Comparison of ENCODE assay signal across 23 cellular contexts in genomic region chr6:86609549-86610388, GRCh38.
DNase-seq lines count a peak whose midpoint lies in the region; ATAC-seq, FAIRE-seq and TF ChIP-seq lines count a peak whose summit lies in the region.
"Had no signal": no experiment of that assay in that cellular context is flagged by ENCODE, and none has a peak within 500 bp of the region (broad histone marks: within the 10 kb centered on the region; RNA-seq: fewer than 3 reads in every experiment).

No MANE protein-coding gene starts in this region.

- H3F3A ChIP-seq in MM.1S (ENCODE audit: insufficient read depth, low read length) (no peaks in the 10 kb centered on the region), GM23248 (ENCODE audit: insufficient read depth) (no peaks in the 10 kb centered on the region)

- POLR2A ChIA-PET in K562 (lab: Yijun Ruan, JAX) = no interaction called here

- FAIRE-seq in K562 (lab: Jason Lieb, UNC) = no peak
- FAIRE-seq: GM19239 had no signal

- no peak overlapping the region for H3K4me2 ChIP-seq in K562 (ENCODE audit: insufficient read depth, low read length)
- no peak overlapping the region for H3K4me2 ChIP-seq in MM.1S (ENCODE audit: low read depth, low read length)
- H3K4me2 ChIP-seq in GM23248 (ENCODE audit: unreplicated experiment) = no peak overlapping the region

- no peak for TF ChIP-seq RAD21 in K562 (CRISPR knock-in tag; conservative IDR thresholded peaks at IDR 0.05 in 1 of 2, IDR thresholded peaks at IDR 0.05 in 1 of 2)

- no peak overlapping the region for H3K9ac ChIP-seq in K562 (ENCODE audit: insufficient read depth in 1 of 2, low read depth in 2 of 2, low read length in 2 of 2)
- no peak overlapping the region for H3K9ac ChIP-seq in MM.1S (ENCODE audit: low read length)
- no peak overlapping the region for H3K9ac ChIP-seq in GM23248

- TF ChIP-seq EP300 in K562 (IDR thresholded peaks at IDR 0.05; ENCODE audit: low read length) = no peak

- H3K36me3 ChIP-seq in cardiac muscle cell = no peaks in the 10 kb centered on the region
- no peaks in the 10 kb centered on the region for H3K36me3 ChIP-seq in K562 (ENCODE audit: control insufficient read depth, insufficient read depth, low read length)
- no peaks in the 10 kb centered on the region for H3K36me3 ChIP-seq in mesodermal cell (ENCODE audit: control insufficient read depth, insufficient read depth, low read length)
- H3K36me3 ChIP-seq in MM.1S (replicated peaks; ENCODE audit: insufficient read depth, low read length) = no peaks in the 10 kb centered on the region
- H3K36me3 ChIP-seq in GM23248 (ENCODE audit: low read depth) = no peaks in the 10 kb centered on the region

- H3K27ac ChIP-seq in cardiac muscle cell = peak overlapping the region; percentile 79
- no peak overlapping the region for H3K27ac ChIP-seq in K562 (ENCODE audit: extremely low read depth, low read depth, low read length)
- peak overlapping the region; percentile 92 for H3K27ac ChIP-seq in mesodermal cell (ENCODE audit: low read depth, low read length, severe bottlenecking)
- no peak overlapping the region for H3K27ac ChIP-seq in MM.1S (ENCODE audit: low read length)
- no peak overlapping the region for H3K27ac ChIP-seq in GM23248
- H3K27ac ChIP-seq: 22Rv1, C4-2B, HL-60, RWPE1 had no signal

- H4K20me1 ChIP-seq in K562 (replicated peaks; ENCODE audit: control insufficient read depth, insufficient read depth, low read length) = no peaks in the 10 kb centered on the region
- H4K20me1 ChIP-seq in MM.1S (ENCODE audit: insufficient read depth, low read length) = no peaks in the 10 kb centered on the region
- no peaks in the 10 kb centered on the region for H4K20me1 ChIP-seq in GM23248 (ENCODE audit: insufficient read depth)

- no peaks in the 10 kb centered on the region for H3K27me3 ChIP-seq in cardiac muscle cell
- H3K27me3 ChIP-seq in K562 (ENCODE audit: control insufficient read depth in 2 of 2, insufficient read depth in 2 of 2, low read length in 2 of 2) = no peaks in the 10 kb centered on the region
- no peaks in the 10 kb centered on the region for H3K27me3 ChIP-seq in MM.1S (replicated peaks; ENCODE audit: insufficient read depth, low read length)
- H3K27me3 ChIP-seq in GM23248 (replicated peaks; ENCODE audit: insufficient read depth) = no peaks in the 10 kb centered on the region

- 33% methylated on average over 7 of the region's 9 CpGs for WGBS in K562 (ENCODE audit: insufficient coverage, low coverage, missing lambda C conversion rate)
- WGBS in mesodermal cell (ENCODE audit: insufficient coverage in 2 of 2), 2 experiments = 33 to 48% methylated on average over 5 to 7 of the region's 9 CpGs
- 13 to 14% methylated on average over 9 of the region's 9 CpGs for WGBS in GM23248 (ENCODE audit: low coverage in 1 of 2, low lambda C conversion rate in 2 of 2, missing lambda C conversion rate in 2 of 2), 2 experiments

- DNase-seq in cardiac muscle cell (ENCODE audit: low read depth in 1 of 2, low spot score in 1 of 2) (peak in 1 of 2 donors; percentile 39), cardiac septum (ENCODE audit: low spot score) (no peak), K562 (ENCODE audit: extremely low read depth in 1 of 4, low spot score in 3 of 4) (no peak), MM.1S (no peak), GM23248 (no peak)
- DNase-seq: ACHN; CD8-positive, alpha-beta memory T cell; GF-D8; H7; NCI-H1417; NCI-H1694 treated with DMSO at 0.1 percent for 48 hours; NCI-H2081 treated with DMSO at 0.1 percent for 48 hours; NCI-H446 treated with DMSO at 0.1 percent for 48 hours; SHP77 treated with DMSO at 0.1 percent for 48 hours; T-cell had no signal

- H3K4me3 ChIP-seq in cardiac muscle cell (no peak overlapping the region), K562 (no peak overlapping the region), mesodermal cell (ENCODE audit: extremely low read depth, insufficient read depth, low read length, poor library complexity, severe bottlenecking) (no peak overlapping the region), MM.1S (ENCODE audit: low read length) (no peak overlapping the region), GM23248 (no peak overlapping the region)

- H2AFZ ChIP-seq in K562 (ENCODE audit: low read depth, low read length) (peak overlapping the region; percentile 44), MM.1S (ENCODE audit: low read length) (no peak overlapping the region), GM23248 (no peak overlapping the region)

- no peaks in the 10 kb centered on the region for H3K9me2 ChIP-seq in MM.1S (replicated peaks; ENCODE audit: insufficient read depth, low read length)
- H3K9me2 ChIP-seq in GM23248 (ENCODE audit: insufficient read depth) = no peaks in the 10 kb centered on the region

- H3K79me2 ChIP-seq in K562 (ENCODE audit: control insufficient read depth, insufficient read depth, low read length) (no peaks in the 10 kb centered on the region), MM.1S (ENCODE audit: low read length) (no peaks in the 10 kb centered on the region), GM23248 (ENCODE audit: insufficient read depth) (no peaks in the 10 kb centered on the region)

- intact Hi-C loops in cardiac septum (cut with DNase I) (no loop called here), K562 (cut with micrococcal nuclease) (no loop called here)

- H3K4me1 ChIP-seq in cardiac muscle cell (ENCODE audit: low read depth) (peaks cover 16% of the 10 kb centered on the region), K562 (replicated peaks in 1 of 2; ENCODE audit: control insufficient read depth in 2 of 2, insufficient read depth in 2 of 2, low read length in 2 of 2) (peaks cover 0 to 11% of the 10 kb centered on the region in 2 experiments; a peak in 3 of 5 replicates), mesodermal cell (ENCODE audit: control insufficient read depth, insufficient read depth, low read length, poor library complexity, severe bottlenecking) (peaks cover 10% of the 10 kb centered on the region), MM.1S (ENCODE audit: low read length) (peaks cover 5% of the 10 kb centered on the region; the same call in 1 of the 2 replicates), GM23248 (ENCODE audit: insufficient read depth) (no peaks in the 10 kb centered on the region)

- no peak for TF ChIP-seq POLR2A in K562 (conservative IDR thresholded peaks at IDR 0.05)

- CTCF ChIA-PET in K562 (lab: Yijun Ruan, JAX; ENCODE audit: low intra/inter-chr PET ratio) = no interaction called here

- ATAC-seq in K562 = no peak
- ATAC-seq in HG03442 (IDR thresholded peaks at IDR 0.05; ENCODE audit: unreplicated experiment) = no peak
- ATAC-seq in HG03045 (IDR thresholded peaks at IDR 0.05; ENCODE audit: unreplicated experiment) = no peak
- ATAC-seq: T-cell had no signal

- no TSS peak for BruUV-seq in K562 (replicated peaks; lab: Mats Ljungman, UMichigan)

- in situ Hi-C loops in K562 (cut with MboI) = no loop called here
- in situ Hi-C loops in GM23248 (cut with MboI) = no loop called here

- no peak for TF ChIP-seq CTCF in cardiac muscle cell (IDR thresholded peaks at IDR 0.05; ENCODE audit: low read depth, low read length)
- no peak for TF ChIP-seq CTCF in K562 (IDR thresholded peaks at IDR 0.05 in 2 of 3, conservative IDR thresholded peaks at IDR 0.05 in 1 of 3; ENCODE audit: insufficient read depth in 2 of 3, low read depth in 1 of 3, low read length in 3 of 3)
- TF ChIP-seq CTCF in MM.1S (IDR thresholded peaks at IDR 0.05; ENCODE audit: low read length) = no peak

- H3K9me3 ChIP-seq in cardiac muscle cell (ENCODE audit: low read depth) = no peaks in the 10 kb centered on the region
- no peaks in the 10 kb centered on the region; the same call in 1 of the 2 replicates for H3K9me3 ChIP-seq in K562 (replicated peaks; ENCODE audit: control insufficient read depth, insufficient read depth, low read depth, low read length)
- no peaks in the 10 kb centered on the region for H3K9me3 ChIP-seq in mesodermal cell (ENCODE audit: control insufficient read depth, low read length)
- no peaks in the 10 kb centered on the region for H3K9me3 ChIP-seq in MM.1S (replicated peaks; ENCODE audit: insufficient read depth, low read length)
- H3K9me3 ChIP-seq in GM23248 (ENCODE audit: low read depth) = no peaks in the 10 kb centered on the region

- H3K9me1 ChIP-seq in K562 (ENCODE audit: control insufficient read depth, insufficient read depth, low read length) = no peaks in the 10 kb centered on the region

TF ChIP-seq in K562, 482 proteins besides CTCF, POLR2A, EP300 and RAD21:
- no peak for TF ChIP-seq NR2C2 (CRISPR knock-in tag; IDR thresholded peaks at IDR 0.05)
- TF ChIP-seq NR2C2 (tag; IDR thresholded peaks at IDR 0.05) = peak; percentile 51; the same call in 1 of the 2 replicates
- TF ChIP-seq NR2C1 (IDR thresholded peaks at IDR 0.05) = peak; percentile 27; the same call in 1 of the 2 replicates
- TF ChIP-seq NR2C1 (tag; IDR thresholded peaks at IDR 0.05) = no peak
- no peak for TF ChIP-seq MLLT1 (IDR thresholded peaks at IDR 0.05)
- no peak for TF ChIP-seq DACH1 (IDR thresholded peaks at IDR 0.05; ENCODE audit: partially characterized antibody)

Comparison
In these comparisons a context has a peak if more than half of its experiments do, and no peak if none do; other contexts are left out.
1. H3K27ac ChIP-seq: peak in cardiac muscle cell (single experiment) and mesodermal cell (single experiment); none in K562 (single experiment), MM.1S (single experiment) and GM23248 (single experiment).